9 cellular contexts compared by ENCODE assay signal in the genomic region with DNA sequence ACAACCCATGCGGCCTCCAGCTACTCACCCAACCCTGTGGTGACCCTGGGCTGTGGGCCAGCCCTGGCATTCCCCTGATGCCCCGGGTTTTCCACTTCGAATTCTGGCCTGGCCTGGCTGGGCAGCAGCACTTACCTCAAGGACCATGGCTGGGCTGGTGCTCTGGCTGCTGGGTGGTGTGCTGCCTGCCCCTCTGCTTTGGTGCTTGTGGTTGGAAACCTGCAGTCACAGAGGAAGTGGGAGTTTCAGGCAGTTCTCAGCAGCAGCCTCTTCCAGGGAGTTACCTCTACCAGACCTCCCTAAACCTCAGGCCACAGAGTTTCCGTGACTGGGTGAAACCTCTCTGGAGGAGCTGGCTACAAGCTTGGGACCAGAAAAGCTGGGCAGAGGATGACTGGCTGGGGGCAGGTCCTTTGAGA. TPM values are rescaled to one million over a fixed set of nuclear protein-coding genes. Genes with fewer than 3 reads are reported as not detected.
DNase-seq lines count a peak whose midpoint lies in the region; ATAC-seq and TF ChIP-seq lines count a peak whose summit lies in the region.
"Had no signal": no experiment of that assay in that cellular context is flagged by ENCODE, and none has a peak within 500 bp of the region (broad histone marks: within the 10 kb centered on the region; RNA-seq: fewer than 3 reads in every experiment).

A gene (minus strand): TSS at position 209 of the 419 bp plus-strand sequence. CDS start 62 bp downstream, at position 147.

- peak within 1 kb of the TSS; percentile 89 for H3K4me3 Mint-ChIP-seq in activated CD8-positive, alpha-beta T cell treated with anti-CD3 and anti-CD28 coated beads, Interleukin-2, amount 10 ng/mL, durations not matched to agents 7 days and 5 days

- peaks cover 71% of the 10 kb centered on the region for H3K4me1 Mint-ChIP-seq in activated CD8-positive, alpha-beta T cell treated with anti-CD3 and anti-CD28 coated beads, Interleukin-2, amount 10 ng/mL, durations not matched to agents 7 days and 5 days (ENCODE audit: low read depth)

- H3K36me3 Mint-ChIP-seq in activated CD8-positive, alpha-beta T cell treated with anti-CD3 and anti-CD28 coated beads, Interleukin-2, amount 10 ng/mL, durations not matched to agents 7 days and 5 days (ENCODE audit: low read depth) = peaks cover 51% of the 10 kb centered on the region

- DNase-seq in left ventricle myocardium inferior (peak; percentile 37), left cardiac atrium (no peak), left lobe of liver (ENCODE audit: low spot score) (peak; percentile 60), upper lobe of right lung (peak; percentile 72), anterior cingulate cortex (lab: John Stamatoyannopoulos, UW) (no peak), midbrain (lab: John Stamatoyannopoulos, UW) (no peak)
- DNase-seq in Jurkat, Clone E6-1 (ENCODE audit: low read depth, low spot score) = peak; percentile 87
- peak; percentile 84 for DNase-seq in activated CD8-positive, alpha-beta T cell treated with anti-CD3 and anti-CD28 coated beads, Interleukin-2, amount 10 ng/mL, durations not matched to agents 7 days and 5 days

- no peaks in the 10 kb centered on the region for H3K9me3 Mint-ChIP-seq in activated CD8-positive, alpha-beta T cell treated with anti-CD3 and anti-CD28 coated beads, Interleukin-2, amount 10 ng/mL, durations not matched to agents 7 days and 5 days (ENCODE audit: insufficient read depth)

- H3K9me3 ChIP-seq in left ventricle myocardium inferior (replicated peaks) (no peaks in the 10 kb centered on the region), upper lobe of right lung (no peaks in the 10 kb centered on the region)

- H3K4me3 ChIP-seq in left ventricle myocardium inferior (no peak within 1 kb of the TSS), upper lobe of right lung (peak within 1 kb of the TSS; percentile 10)
- peak within 1 kb of the TSS; percentile 46 for H3K4me3 ChIP-seq in Jurkat, Clone E6-1 (ENCODE audit: low read length)

- H3K4me1 ChIP-seq in left ventricle myocardium inferior (peaks cover 15% of the 10 kb centered on the region), upper lobe of right lung (peaks cover 14% of the 10 kb centered on the region)

- H3K27me3 ChIP-seq in left ventricle myocardium inferior (ENCODE audit: low read depth) (no peaks in the 10 kb centered on the region), upper lobe of right lung (no peaks in the 10 kb centered on the region)

- no peak within 1 kb of the TSS for H3K27ac ChIP-seq in left ventricle myocardium inferior (replicated peaks)
- H3K27ac ChIP-seq in upper lobe of right lung = no peak within 1 kb of the TSS

- H3K27me3 Mint-ChIP-seq in activated CD8-positive, alpha-beta T cell treated with anti-CD3 and anti-CD28 coated beads, Interleukin-2, amount 10 ng/mL, durations not matched to agents 7 days and 5 days (ENCODE audit: low read depth) = no peaks in the 10 kb centered on the region

- H3K36me3 ChIP-seq in left ventricle myocardium inferior (peaks cover 4% of the 10 kb centered on the region), upper lobe of right lung (no peaks in the 10 kb centered on the region)

- POLR2A ChIA-PET in activated CD8-positive, alpha-beta T cell treated with anti-CD3 and anti-CD28 coated beads, Interleukin-2, amount 10 ng/mL, durations not matched to agents 7 days and 5 days (lab: Charles Lee) = interaction anchor here (0.6 to 3.4 kb wide), 7 partner anchors 10 to 85 kb away, joined by 3 to 32 read pairs (median 3); a partner anchor contains a TSS

- ATAC-seq in left cardiac atrium (no peak), left lobe of liver (peak; percentile 51), upper lobe of right lung (peak; percentile 55)
- peak; percentile 53 for ATAC-seq in activated CD8-positive, alpha-beta T cell treated with anti-CD3 and anti-CD28 coated beads, Interleukin-2, amount 10 ng/mL, durations not matched to agents 7 days and 5 days

- CTCF ChIA-PET in activated CD8-positive, alpha-beta T cell treated with anti-CD3 and anti-CD28 coated beads, Interleukin-2, amount 10 ng/mL, durations not matched to agents 7 days and 5 days (lab: Charles Lee) = interaction anchor here (0.6 to 9.6 kb wide), 7 partner anchors 11 to 177 kb away, joined by 3 to 56 read pairs (median 12); no protein-coding TSS in a partner anchor

- intact Hi-C loops in left ventricle myocardium inferior (cut with micrococcal nuclease) = no loop called here
- intact Hi-C loops in left cardiac atrium (cut with DNase I) = no loop called here
- intact Hi-C loops in upper lobe of right lung (cut with DNase I) = no loop called here

- TF ChIP-seq CTCF in left ventricle myocardium inferior (IDR thresholded peaks at IDR 0.05; ENCODE audit: borderline replicate concordance) (no peak), upper lobe of right lung (IDR thresholded peaks at IDR 0.05) (no peak)

- peak within 1 kb of the TSS; percentile 91 for H3K27ac Mint-ChIP-seq in activated CD8-positive, alpha-beta T cell treated with anti-CD3 and anti-CD28 coated beads, Interleukin-2, amount 10 ng/mL, durations not matched to agents 7 days and 5 days

RNA-seq across cellular contexts. Expression of the gene that starts here (rescaled TPM):
- total RNA-seq in left ventricle myocardium inferior (not detected), left cardiac atrium (under 1 TPM; 0.24 to 0.82 TPM), left lobe of liver (0.13 TPM), upper lobe of right lung (1.6 TPM)
- polyA plus RNA-seq in Jurkat, Clone E6-1 (2012; ENCODE audit: insufficient read depth, insufficient read length) = not detected
- total RNA-seq in activated CD8-positive, alpha-beta T cell treated with anti-CD3 and anti-CD28 coated beads, Interleukin-2, amount 10 ng/mL, durations not matched to agents 7 days and 5 days = 100 to 1,000 TPM; 141 to 145 TPM
- total RNA-seq: bronchial epithelial cell had no signal

Comparison
In these comparisons a context has a peak if more than half of its experiments do, and no peak if none do; other contexts are left out.
1. RNA of the gene that starts here (total RNA-seq): 141 to 145 TPM in activated CD8-positive, alpha-beta T cell treated with anti-CD3 and anti-CD28 coated beads, Interleukin-2, amount 10 ng/mL, durations not matched to agents 7 days and 5 days; 1.6 TPM in upper lobe of right lung (single experiment), 0.24 to 0.82 TPM in left cardiac atrium, 0.13 TPM in left lobe of liver (single experiment) and not detected in left ventricle myocardium inferior (single experiment); every median in the first group is over 10 times any median in the second.
2. Peak in DNase-seq in left ventricle myocardium inferior; RNA of the gene not detected or under 1 TPM.
3. Peak in DNase-seq and ATAC-seq in left lobe of liver; RNA of the gene not detected or under 1 TPM.
4. DNase-seq: peak in Jurkat, Clone E6-1 (single experiment), activated CD8-positive, alpha-beta T cell treated with anti-CD3 and anti-CD28 coated beads, Interleukin-2, amount 10 ng/mL, durations not matched to agents 7 days and 5 days (single experiment) and upper lobe of right lung (single experiment); none in left cardiac atrium (single experiment), anterior cingulate cortex (0 of 58) and midbrain (single experiment).
5. ATAC-seq: peak in activated CD8-positive, alpha-beta T cell treated with anti-CD3 and anti-CD28 coated beads, Interleukin-2, amount 10 ng/mL, durations not matched to agents 7 days and 5 days (single experiment) and upper lobe of right lung (single experiment); none in left cardiac atrium (0 of 2).